In the genomic region with DNA sequence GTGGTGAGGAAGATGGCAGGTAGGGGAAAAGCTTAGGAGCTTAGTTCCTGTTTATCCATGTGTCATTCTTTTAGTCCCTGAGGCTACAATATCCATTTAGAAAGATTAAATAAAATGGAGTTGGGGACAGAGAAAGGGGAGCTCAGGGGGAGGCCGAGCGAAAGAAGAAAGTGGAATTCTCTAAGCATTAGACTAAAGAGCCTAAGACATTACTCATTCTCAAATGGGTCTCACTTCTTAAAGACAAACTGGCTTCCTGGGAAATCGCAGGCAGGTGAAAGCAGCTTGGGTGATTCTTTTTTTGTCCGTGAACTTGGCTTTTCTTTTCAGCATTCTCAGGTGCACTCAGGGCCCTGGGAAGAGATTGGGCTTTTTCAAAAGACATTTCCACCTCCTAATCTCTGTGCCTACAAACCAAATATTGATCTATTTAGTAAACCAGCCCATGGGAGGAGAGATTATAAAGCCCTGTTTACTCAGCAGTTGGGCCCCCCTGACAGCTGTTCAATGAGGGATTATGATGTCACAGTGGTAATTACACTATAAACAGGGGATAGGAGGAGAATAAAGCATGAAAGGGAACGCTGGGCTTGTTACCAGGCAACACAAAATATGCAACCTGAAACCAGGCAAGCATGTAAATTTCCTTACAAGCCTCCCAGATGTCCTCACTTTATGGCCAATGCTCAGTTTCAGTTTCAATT, we compare ENCODE assay signal across 8 cellular contexts.
DNase-seq lines count a peak whose midpoint lies in the region; ATAC-seq, FAIRE-seq and TF ChIP-seq lines count a peak whose summit lies in the region.

No MANE protein-coding gene starts in this region.

- FAIRE-seq in A549 (lab: Jason Lieb, UNC): no peak

- H3K9ac ChIP-seq in GM23248: peak overlapping the region; percentile 64

- TF ChIP-seq POLR2A in A549 (IDR thresholded peaks at IDR 0.05; ENCODE audit: low read length): no peak

- ATAC-seq in A549 (peak; percentile 38 to 48; a peak in 4 of 6 replicates), mucosa of descending colon (peak; percentile 90), GM21619 (IDR thresholded peaks at IDR 0.05; ENCODE audit: unreplicated experiment) (no peak)
- ATAC-seq in stimulated activated effector memory CD8-positive, alpha-beta T cell treated with anti-CD3 and anti-CD28 coated beads, Interleukin-12 subunit alpha, Interleukin-12 subunit beta, amount 100 ng/mL, for 72 hours: no peak

- no peak overlapping the region for H3K4me3 Mint-ChIP-seq in stimulated activated effector memory CD8-positive, alpha-beta T cell treated with anti-CD3 and anti-CD28 coated beads, Interleukin-12 subunit alpha, Interleukin-12 subunit beta, amount 100 ng/mL, for 72 hours

- peaks cover 25% of the 10 kb centered on the region for H3K4me1 ChIP-seq in A549
- peaks cover 14% of the 10 kb centered on the region for H3K4me1 ChIP-seq in GM23248 (ENCODE audit: insufficient read depth)
- peaks cover 9% of the 10 kb centered on the region for H3K4me1 ChIP-seq in mucosa of descending colon (ENCODE audit: low read depth)

- no peaks in the 10 kb centered on the region for H3K36me3 ChIP-seq in GM23248 (ENCODE audit: low read depth)
- H3K36me3 ChIP-seq in mucosa of descending colon (ENCODE audit: low read depth): no peaks in the 10 kb centered on the region

- H4K20me1 ChIP-seq in GM23248 (ENCODE audit: insufficient read depth): no peaks in the 10 kb centered on the region

- POLR2A ChIA-PET in A549 (lab: Yijun Ruan, JAX): interaction anchor here (0.7 to 1.5 kb wide), 2 partner anchors 172 to 216 kb away, joined by 3 to 5 read pairs; no protein-coding TSS in a partner anchor

- no peak for TF ChIP-seq RAD21 in A549 (conservative IDR thresholded peaks at IDR 0.05 in 1 of 2, IDR thresholded peaks at IDR 0.05 in 1 of 2)

- in situ Hi-C loops in GM23248 (cut with MboI): loop anchor here (5.0 kb wide), 1 partner anchor 784 kb away; a partner anchor contains a TSS

- no peak for TF ChIP-seq EP300 in A549 (IDR thresholded peaks at IDR 0.05)

- H3K9me3 Mint-ChIP-seq in stimulated activated effector memory CD8-positive, alpha-beta T cell treated with anti-CD3 and anti-CD28 coated beads, Interleukin-12 subunit alpha, Interleukin-12 subunit beta, amount 100 ng/mL, for 72 hours: peaks cover 8% of the 10 kb centered on the region

- no peaks in the 10 kb centered on the region for H3K27me3 ChIP-seq in GM23248 (replicated peaks; ENCODE audit: insufficient read depth)

- no peaks in the 10 kb centered on the region for H3K79me2 ChIP-seq in GM23248 (ENCODE audit: insufficient read depth)

- H3K4me3 ChIP-seq in A549 (no peak overlapping the region), GM23248 (peak overlapping the region; percentile 47), mucosa of descending colon (no peak overlapping the region)

- WGBS in A549 (ENCODE audit: missing lambda C conversion rate): 31% methylated on average over 5 of the region's 5 CpGs
- WGBS in GM23248 (ENCODE audit: low coverage in 1 of 2, low lambda C conversion rate in 2 of 2, missing lambda C conversion rate in 2 of 2), 2 experiments: 65 to 67% methylated on average over 5 of the region's 5 CpGs

- H3K4me2 ChIP-seq in A549 (peak overlapping the region; percentile 50), GM23248 (ENCODE audit: unreplicated experiment) (peak overlapping the region; percentile 86)

- no peaks in the 10 kb centered on the region for H3K36me3 Mint-ChIP-seq in stimulated activated effector memory CD8-positive, alpha-beta T cell treated with anti-CD3 and anti-CD28 coated beads, Interleukin-12 subunit alpha, Interleukin-12 subunit beta, amount 100 ng/mL, for 72 hours

- H3K27ac ChIP-seq in A549 (peak overlapping the region; percentile 48 to 77), GM23248 (peak overlapping the region; percentile 10; the same call in 1 of the 2 replicates)

- no peaks in the 10 kb centered on the region for H3K9me2 ChIP-seq in GM23248 (ENCODE audit: insufficient read depth)

- CTCF ChIA-PET in A549 (lab: Yijun Ruan, JAX): interaction anchor here (0.6 to 4.0 kb wide), 51 partner anchors 11 to 847 kb away, joined by 3 to 49 read pairs (median 3); a partner anchor contains a TSS

- peak; percentile 10 to 32 for DNase-seq in A549 (ENCODE audit: low read depth in 1 of 2, low spot score in 1 of 2)
- DNase-seq in GM23248: peak; percentile 81
- peak; percentile 94 for DNase-seq in NCI-H345 treated with DMSO at 0.1 percent for 48 hours (lab: John Stamatoyannopoulos, UW; ENCODE audit: unreplicated experiment)
- peak; percentile 30 for DNase-seq in dermis blood vessel endothelial cell
- DNase-seq in mucosa of descending colon: peak in 1 of 3 donors; percentile 74
- DNase-seq in germinal center (ENCODE audit: low spot score): no peak
- no peak for DNase-seq in stimulated activated effector memory CD8-positive, alpha-beta T cell treated with anti-CD3 and anti-CD28 coated beads, Interleukin-12 subunit alpha, Interleukin-12 subunit beta, amount 100 ng/mL, for 72 hours (ENCODE audit: low spot score in 2 of 2)

- TF ChIP-seq CTCF in A549 (IDR thresholded peaks at IDR 0.05): no peak
- no peak for TF ChIP-seq CTCF in mucosa of descending colon (IDR thresholded peaks at IDR 0.05)

- intact Hi-C loops in mucosa of descending colon (cut with DNase I, micrococcal nuclease): loop anchor here (5.0 to 10.0 kb wide), 2 partner anchors 784 to 787 kb away; a partner anchor contains a TSS

- H3K27ac Mint-ChIP-seq in stimulated activated effector memory CD8-positive, alpha-beta T cell treated with anti-CD3 and anti-CD28 coated beads, Interleukin-12 subunit alpha, Interleukin-12 subunit beta, amount 100 ng/mL, for 72 hours: no peak overlapping the region

- H3K9me3 ChIP-seq in A549 (no peaks in the 10 kb centered on the region), GM23248 (ENCODE audit: low read depth) (no peaks in the 10 kb centered on the region), mucosa of descending colon (no peaks in the 10 kb centered on the region)

- H2AFZ ChIP-seq in GM23248: peak overlapping the region; percentile 85

- no peaks in the 10 kb centered on the region for H3K4me1 Mint-ChIP-seq in stimulated activated effector memory CD8-positive, alpha-beta T cell treated with anti-CD3 and anti-CD28 coated beads, Interleukin-12 subunit alpha, Interleukin-12 subunit beta, amount 100 ng/mL, for 72 hours

- H3F3A ChIP-seq in GM23248 (ENCODE audit: insufficient read depth): no peaks in the 10 kb centered on the region

TF ChIP-seq in A549, 52 proteins besides CTCF, POLR2A, EP300 and RAD21 (continues in another document):
- TF ChIP-seq ZFP36 (IDR thresholded peaks at IDR 0.05; ENCODE audit: borderline replicate concordance, partially characterized antibody) (no peak), POLR2AphosphoS2 (conservative IDR thresholded peaks at IDR 0.05; ENCODE audit: low read length) (no peak), KDM1A (IDR thresholded peaks at IDR 0.05; ENCODE audit: low read depth) (no peak), PHF8 (IDR thresholded peaks at IDR 0.05; ENCODE audit: borderline replicate concordance, low read depth) (no peak), NPAS2 (CRISPR knock-in tag; IDR thresholded peaks at IDR 0.05; ENCODE audit: borderline replicate concordance) (no peak), BHLHE40 (IDR thresholded peaks at IDR 0.05; ENCODE audit: low read depth, low read length) (no peak), CBX2 (IDR thresholded peaks at IDR 0.05; ENCODE audit: borderline replicate concordance, low read depth) (no peak), HOXA7 (CRISPR knock-in tag; IDR thresholded peaks at IDR 0.05) (no peak), ESRRA (IDR thresholded peaks at IDR 0.05; ENCODE audit: borderline replicate concordance, low read length) (no peak), FOSB (CRISPR knock-in tag; IDR thresholded peaks at IDR 0.05) (no peak), SREBF2 (IDR thresholded peaks at IDR 0.05) (no peak), JUN (IDR thresholded peaks at IDR 0.05) (no peak), MYC (IDR thresholded peaks at IDR 0.05; ENCODE audit: borderline replicate concordance, low read length) (no peak), RARB (CRISPR knock-in tag; IDR thresholded peaks at IDR 0.05) (no peak), CHD2 (IDR thresholded peaks at IDR 0.05; ENCODE audit: low read length, partially characterized antibody) (no peak)
- TF ChIP-seq, protein P1, sequence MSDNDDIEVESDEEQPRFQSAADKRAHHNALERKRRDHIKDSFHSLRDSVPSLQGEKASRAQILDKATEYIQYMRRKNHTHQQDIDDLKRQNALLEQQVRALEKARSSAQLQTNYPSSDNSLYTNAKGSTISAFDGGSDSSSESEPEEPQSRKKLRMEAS (IDR thresholded peaks at IDR 0.05): no peak
- TF ChIP-seq, protein P2, sequence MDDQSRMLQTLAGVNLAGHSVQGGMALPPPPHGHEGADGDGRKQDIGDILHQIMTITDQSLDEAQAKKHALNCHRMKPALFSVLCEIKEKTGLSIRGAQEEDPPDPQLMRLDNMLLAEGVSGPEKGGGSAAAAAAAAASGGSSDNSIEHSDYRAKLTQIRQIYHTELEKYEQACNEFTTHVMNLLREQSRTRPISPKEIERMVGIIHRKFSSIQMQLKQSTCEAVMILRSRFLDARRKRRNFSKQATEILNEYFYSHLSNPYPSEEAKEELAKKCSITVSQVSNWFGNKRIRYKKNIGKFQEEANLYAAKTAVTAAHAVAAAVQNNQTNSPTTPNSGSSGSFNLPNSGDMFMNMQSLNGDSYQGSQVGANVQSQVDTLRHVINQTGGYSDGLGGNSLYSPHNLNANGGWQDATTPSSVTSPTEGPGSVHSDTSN (IDR thresholded peaks at IDR 0.05): no peak
- TF ChIP-seq, protein P3, sequence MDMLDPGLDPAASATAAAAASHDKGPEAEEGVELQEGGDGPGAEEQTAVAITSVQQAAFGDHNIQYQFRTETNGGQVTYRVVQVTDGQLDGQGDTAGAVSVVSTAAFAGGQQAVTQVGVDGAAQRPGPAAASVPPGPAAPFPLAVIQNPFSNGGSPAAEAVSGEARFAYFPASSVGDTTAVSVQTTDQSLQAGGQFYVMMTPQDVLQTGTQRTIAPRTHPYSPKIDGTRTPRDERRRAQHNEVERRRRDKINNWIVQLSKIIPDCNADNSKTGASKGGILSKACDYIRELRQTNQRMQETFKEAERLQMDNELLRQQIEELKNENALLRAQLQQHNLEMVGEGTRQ (IDR thresholded peaks at IDR 0.05): no peak

Comparison
In these comparisons a context has a peak if more than half of its experiments do, and no peak if none do; other contexts are left out.
1. ATAC-seq: peak in A549 (2 of 2) and mucosa of descending colon (single experiment); none in GM21619 (single experiment) and stimulated activated effector memory CD8-positive, alpha-beta T cell treated with anti-CD3 and anti-CD28 coated beads, Interleukin-12 subunit alpha, Interleukin-12 subunit beta, amount 100 ng/mL, for 72 hours (single experiment).
2. DNase-seq: peak in A549 (2 of 2), GM23248 (single experiment), NCI-H345 treated with DMSO at 0.1 percent for 48 hours (single experiment) and dermis blood vessel endothelial cell (single experiment); none in germinal center (single experiment) and stimulated activated effector memory CD8-positive, alpha-beta T cell treated with anti-CD3 and anti-CD28 coated beads, Interleukin-12 subunit alpha, Interleukin-12 subunit beta, amount 100 ng/mL, for 72 hours (0 of 2).